In genomic region chr16:84484579-84485254, GRCh38 we compare ENCODE assay signal across 9 cellular contexts. TPM values are rescaled to one million over a fixed set of nuclear protein-coding genes. Genes with fewer than 3 reads are reported as not detected.
DNase-seq lines count a peak whose midpoint lies in the region; ATAC-seq and TF ChIP-seq lines count a peak whose summit lies in the region.
"Had no signal": no experiment of that assay in that cellular context is flagged by ENCODE, and none has a peak within 500 bp of the region (broad histone marks: within the 10 kb centered on the region; RNA-seq: fewer than 3 reads in every experiment).

No MANE protein-coding gene starts in this region.

- H3K27ac ChIP-seq in VCaP: no peak overlapping the region
- H3K27ac ChIP-seq: skin epidermis had no signal

- peak; percentile 21 for DNase-seq in COR-L47 (lab: John Stamatoyannopoulos, UW)
- peak; percentile 66 for DNase-seq in HEK293T (ENCODE audit: extremely low spot score)
- peak; percentile 76 for DNase-seq in Right ventricle myocardium superior
- DNase-seq in pulmonary artery endothelial cell (ENCODE audit: low read depth, low spot score): peak; percentile 29
- DNase-seq in HPDE6-E6E7 (ENCODE audit: extremely low spot score): no peak
- DNase-seq in activated CD4-positive, CD25-positive, alpha-beta regulatory T cell (lab: John Stamatoyannopoulos, UW): no peak

- CTCF ChIA-PET in HEK293T (lab: Yijun Ruan, JAX): interaction anchor here (1.0 to 2.0 kb wide), 4 partner anchors 12 to 208 kb away, joined by 3 to 11 read pairs (median 4); no protein-coding TSS in a partner anchor

- ATAC-seq in Right ventricle myocardium superior (ENCODE audit: poor library complexity): peak; percentile 88
- no peak for ATAC-seq in HG03039 (IDR thresholded peaks at IDR 0.05; ENCODE audit: unreplicated experiment)

- TF ChIP-seq CTCF in VCaP (conservative IDR thresholded peaks at IDR 0.05): peak; percentile 79

- POLR2A ChIA-PET in HEK293T (lab: Yijun Ruan, JAX): no interaction called here

- intact Hi-C loops in Right ventricle myocardium superior (cut with DNase I): loop anchor here (5.0 to 10.0 kb wide), 3 partner anchors 207 to 660 kb away; partner anchors contain the start of gene NECAB2

TF ChIP-seq in HEK293T, 16 proteins besides CTCF, POLR2A, EP300 and RAD21:
- TF ChIP-seq L3MBTL2 (conservative IDR thresholded peaks at IDR 0.05) (no peak), TARDBP (IDR thresholded peaks at IDR 0.05) (no peak)
TF ChIP-seq in HEK293T: peak in this region for 0.

RNA-seq across cellular contexts. Expression of gene MEAK7, which starts 19.7 kb away (rescaled TPM):
- total RNA-seq in Right ventricle myocardium superior (5.0 TPM), pulmonary artery endothelial cell (15.6 and 15.9 TPM in 2 replicates)

Comparison
In these comparisons a context has a peak if more than half of its experiments do, and no peak if none do; other contexts are left out.
1. DNase-seq: peak in COR-L47 (single experiment), HEK293T (single experiment), Right ventricle myocardium superior (single experiment) and pulmonary artery endothelial cell (single experiment); none in HPDE6-E6E7 (single experiment) and activated CD4-positive, CD25-positive, alpha-beta regulatory T cell (0 of 4).